ENCODE assay signal across 8 cellular contexts in the genomic region with DNA sequence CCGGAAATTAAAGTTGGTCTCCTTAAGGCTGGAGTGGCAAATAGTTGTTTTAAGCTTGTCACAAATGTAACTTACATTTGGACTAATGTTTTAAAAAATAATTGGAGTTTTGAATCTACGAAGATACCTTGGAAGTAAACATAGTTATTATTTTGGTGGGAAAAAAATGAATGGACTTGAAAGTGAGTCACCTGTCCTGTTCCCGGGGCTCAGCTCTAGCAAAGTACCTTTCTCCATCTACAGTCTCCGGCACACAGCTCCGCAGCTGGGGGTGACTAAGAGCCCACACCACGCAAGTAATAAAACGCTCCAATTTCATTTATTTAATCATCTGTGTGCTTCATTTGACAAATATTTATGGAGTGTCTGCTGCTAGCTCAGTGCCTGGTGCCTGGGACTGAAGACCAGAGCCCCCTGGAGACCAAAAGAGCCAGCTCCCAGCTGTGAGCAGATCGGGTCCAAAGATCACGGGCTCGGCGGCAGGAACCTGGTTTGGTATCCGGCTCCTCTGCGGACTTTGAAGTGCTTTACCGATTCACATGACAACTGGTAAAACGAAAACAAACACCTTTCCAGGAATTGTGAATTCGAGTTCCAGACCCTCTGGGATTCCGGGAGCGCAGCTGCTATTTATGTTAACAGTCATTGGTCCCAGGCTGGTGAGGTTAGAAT. TPM values are rescaled to one million over a fixed set of nuclear protein-coding genes. Genes with fewer than 3 reads are reported as not detected.
A peak's percentile ranks its signal among the peaks of the same experiment; 100 is the strongest.
DNase-seq lines count a peak whose midpoint lies in the region; ATAC-seq and TF ChIP-seq lines count a peak whose summit lies in the region.

No MANE protein-coding gene starts in this region.

- no peaks in the 10 kb centered on the region for H3K36me3 ChIP-seq in muscle layer of colon (ENCODE audit: insufficient read depth, low read length)

- peak overlapping the region; percentile 1 to 63 for H3K4me3 ChIP-seq in muscle layer of colon (ENCODE audit: low read depth in 1 of 2, low read length in 2 of 2)

- no peaks in the 10 kb centered on the region for H3K9me3 Mint-ChIP-seq in CD4-positive, alpha-beta T cell

- no peaks in the 10 kb centered on the region for H3K36me3 Mint-ChIP-seq in CD4-positive, alpha-beta T cell (ENCODE audit: low read depth)

- H3K27ac ChIP-seq in CD4-positive, alpha-beta T cell (ENCODE audit: low read depth, low read length), result no peak overlapping the region
- no peak overlapping the region for H3K27ac ChIP-seq in muscle layer of colon (ENCODE audit: low read depth, low read length)

- H3K27me3 ChIP-seq in CD4-positive, alpha-beta T cell (ENCODE audit: control insufficient read depth, insufficient read depth, low read length), result peaks cover 67% of the 10 kb centered on the region
- H3K27me3 ChIP-seq in muscle layer of colon (ENCODE audit: control insufficient read depth in 1 of 2, insufficient read depth in 2 of 2, low read length in 2 of 2), result peaks cover 66 to 79% of the 10 kb centered on the region in 2 donors

- peak overlapping the region; percentile 15 for H3K27ac Mint-ChIP-seq in CD4-positive, alpha-beta T cell

- peaks cover 85% of the 10 kb centered on the region for H3K27me3 Mint-ChIP-seq in CD4-positive, alpha-beta T cell

- POLR2A ChIA-PET in CD4-positive, alpha-beta T cell (lab: Charles Lee), result interaction anchor here (1.0 kb wide), 1 partner anchor 9 kb away, joined by 3 read pairs; no protein-coding TSS in a partner anchor

- peaks cover 36% of the 10 kb centered on the region for H3K4me1 Mint-ChIP-seq in CD4-positive, alpha-beta T cell (ENCODE audit: low read depth)

- no peak for TF ChIP-seq CTCF in CD4-positive, alpha-beta T cell (IDR thresholded peaks at IDR 0.05)

- peak overlapping the region; percentile 86 for H3K4me3 Mint-ChIP-seq in CD4-positive, alpha-beta T cell

- peak; percentile 46 for ATAC-seq in CD4-positive, alpha-beta T cell (ENCODE audit: poor library complexity)
- ATAC-seq in HG02870 (IDR thresholded peaks at IDR 0.05; ENCODE audit: unreplicated experiment), result no peak

- H3K9me3 ChIP-seq in CD4-positive, alpha-beta T cell (ENCODE audit: control insufficient read depth, low read length), result no peaks in the 10 kb centered on the region
- peaks cover 5% of the 10 kb centered on the region for H3K9me3 ChIP-seq in muscle layer of colon (ENCODE audit: low read length)

- peak in 4 of 10 experiments; percentile 9 to 26 (median 12) for DNase-seq in CD4-positive, alpha-beta T cell
- peak; percentile 80 for DNase-seq in HT-29 (ENCODE audit: low spot score)
- DNase-seq in SHP77 treated with DMSO at 0.1 percent for 48 hours (lab: John Stamatoyannopoulos, UW), result peak; percentile 35
- peak; percentile 43 for DNase-seq in dermis blood vessel endothelial cell
- no peak for DNase-seq in NK-92 treated with Interleukin-12 subunit alpha and Interleukin-12 subunit beta, amount 100 ng/mL, for 24 hours (lab: John Stamatoyannopoulos, UW)
- DNase-seq in middle frontal gyrus (ENCODE audit: extremely low spot score, low spot score), result no peak

- no peak overlapping the region for H3K9ac ChIP-seq in muscle layer of colon (ENCODE audit: low read length)

- CTCF ChIA-PET in CD4-positive, alpha-beta T cell (lab: Charles Lee), result no interaction called here

- intact Hi-C loops in CD4-positive, alpha-beta T cell (cut with DNase I, micrococcal nuclease), result no loop called here

- H3K4me1 ChIP-seq in muscle layer of colon (ENCODE audit: insufficient read depth, low read length), result peaks cover 15% of the 10 kb centered on the region

RNA-seq across cellular contexts. Expression of a gene that starts 1.7 kb away (rescaled TPM):
- total RNA-seq in CD4-positive, alpha-beta T cell, result 1 to 10 TPM; 2.5 to 3.0 TPM
- 54.3 and 60.9 TPM in 2 replicates for total RNA-seq in HT-29 (2014; rRNA removed; shearing (Covaris generic))
- 0.09 and 0.51 TPM in 2 replicates for total RNA-seq in dermis blood vessel endothelial cell

Comparison
In these comparisons a context has a peak if more than half of its experiments do, and no peak if none do; other contexts are left out.
1. DNase-seq: peak in HT-29 (single experiment), SHP77 treated with DMSO at 0.1 percent for 48 hours (single experiment) and dermis blood vessel endothelial cell (single experiment); none in NK-92 treated with Interleukin-12 subunit alpha and Interleukin-12 subunit beta, amount 100 ng/mL, for 24 hours (single experiment) and middle frontal gyrus (single experiment).
2. RNA of a gene that starts 1.7 kb away (total RNA-seq): 54.3 to 60.9 TPM in HT-29; 2.5 to 3.0 TPM in CD4-positive, alpha-beta T cell and 0.09 to 0.51 TPM in dermis blood vessel endothelial cell; every median in the first group is over 10 times any median in the second.